Comparison of ENCODE assay signal across 9 cellular contexts in the genomic region with DNA sequence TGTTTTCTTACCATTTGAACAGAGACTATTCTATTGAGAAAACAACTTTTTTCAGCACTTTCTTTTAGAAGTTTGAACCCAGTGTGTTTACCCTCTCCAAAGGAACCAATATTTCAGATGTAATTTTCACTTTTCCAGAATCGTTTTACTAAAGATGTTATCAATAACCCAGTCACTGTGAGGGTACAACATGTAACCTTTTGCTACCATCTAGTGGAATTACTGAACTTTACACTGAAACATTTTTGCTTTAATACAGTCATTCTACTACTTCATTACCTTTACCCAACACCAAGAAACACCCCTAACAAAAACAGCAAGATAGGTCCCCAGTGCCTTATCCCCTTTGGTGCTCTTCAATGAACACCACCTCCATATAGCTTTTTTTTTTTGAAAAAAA. TPM values are rescaled to one million over a fixed set of nuclear protein-coding genes. Genes with fewer than 3 reads are reported as not detected.
DNase-seq lines count a peak whose midpoint lies in the region; ATAC-seq, FAIRE-seq and TF ChIP-seq lines count a peak whose summit lies in the region.
"Had no signal": no experiment of that assay in that cellular context is flagged by ENCODE, and none has a peak within 500 bp of the region (broad histone marks: within the 10 kb centered on the region; RNA-seq: fewer than 3 reads in every experiment).

No MANE protein-coding gene starts in this region.

- no peak overlapping the region for H3K4me3 ChIP-seq in HCT116 (replicated peaks in 1 of 2; ENCODE audit: low read depth in 1 of 2, low read length in 2 of 2)
- H3K4me3 ChIP-seq: vagina had no signal

- RAD21 ChIA-PET in HCT116 (lab: Charles Lee; ENCODE audit: low non-redundant PET in 1 of 2, low total read pairs in 2 of 2, uncharacterized antibody in 2 of 2, unreplicated experiment in 2 of 2) = no interaction called here

- no peak for TF ChIP-seq POLR2A in HCT116 (IDR thresholded peaks at IDR 0.05; ENCODE audit: borderline replicate concordance, extremely low read depth, insufficient read depth, insufficient read length)

- no peaks in the 10 kb centered on the region for H3K9me2 ChIP-seq in HCT116 (ENCODE audit: insufficient read depth)

- POLR2A ChIA-PET in HCT116 (lab: Charles Lee) = no interaction called here
- POLR2A ChIA-PET in naive thymus-derived CD8-positive, alpha-beta T cell (lab: Charles Lee) = no interaction called here

- intact Hi-C loops in HCT116 (cut with micrococcal nuclease) = loop anchor here (5.0 kb wide), 1 partner anchor 1647 kb away; no protein-coding TSS in a partner anchor

- H3K9me3 Mint-ChIP-seq in naive thymus-derived CD8-positive, alpha-beta T cell = peaks cover 0 to 6% (median 0%) of the 10 kb centered on the region in 9 donors
- H3K9me3 Mint-ChIP-seq in endothelial cell (ENCODE audit: unreplicated experiment) = no peaks in the 10 kb centered on the region

- no peak overlapping the region for H3K4me3 Mint-ChIP-seq in naive thymus-derived CD8-positive, alpha-beta T cell
- H3K4me3 Mint-ChIP-seq in endothelial cell (ENCODE audit: unreplicated experiment) = no peak overlapping the region

- no peaks in the 10 kb centered on the region for H4K20me1 ChIP-seq in HCT116 (ENCODE audit: insufficient read depth)

- TF ChIP-seq CTCF in D721Med (IDR thresholded peaks at IDR 0.05; ENCODE audit: insufficient read depth, missing control alignments) (peak; percentile 2), HCT116 (IDR thresholded peaks at IDR 0.05 in 2 of 3, conservative IDR thresholded peaks at IDR 0.05 in 1 of 3; ENCODE audit: borderline replicate concordance in 1 of 3, insufficient read depth in 1 of 3, low read depth in 2 of 3, low read length in 2 of 3) (peak; percentile 3 to 41 (median 10); a peak in 2 of 6 replicates), foreskin keratinocyte (conservative IDR thresholded peaks at IDR 0.05) (peak; percentile 48), endothelial cell (IDR thresholded peaks at IDR 0.05; ENCODE audit: unreplicated experiment) (no peak)

- H3K27ac ChIP-seq in HCT116 (ENCODE audit: low read depth, low read length) = no peak overlapping the region
- H3K27ac ChIP-seq in foreskin keratinocyte = no peak overlapping the region
- H3K27ac ChIP-seq: vagina had no signal

- no TSS peak for BruUV-seq in HCT116 (replicated peaks; lab: Mats Ljungman, UMichigan)

- no peaks in the 10 kb centered on the region for H3K36me3 Mint-ChIP-seq in naive thymus-derived CD8-positive, alpha-beta T cell
- no peaks in the 10 kb centered on the region for H3K36me3 Mint-ChIP-seq in endothelial cell (ENCODE audit: low read depth, unreplicated experiment)

- in situ Hi-C loops in SK-MEL-5 (cut with HindIII; ENCODE audit: low pct_unique_long_range_greater_than_20kb, low sequenced_read_pairs) = no loop called here

- H3K79me2 ChIP-seq in HCT116 (ENCODE audit: insufficient read depth, low read length) = no peaks in the 10 kb centered on the region

- CTCF ChIA-PET in HCT116 (lab: Charles Lee) = no interaction called here

- H3K9ac ChIP-seq in HCT116 (ENCODE audit: low read length) = no peak overlapping the region

- H3K4me1 Mint-ChIP-seq in naive thymus-derived CD8-positive, alpha-beta T cell = no peaks in the 10 kb centered on the region
- H3K4me1 Mint-ChIP-seq in endothelial cell (ENCODE audit: unreplicated experiment) = no peaks in the 10 kb centered on the region

- DNase-seq in D721Med (ENCODE audit: insufficient read length, low spot score) (no peak), HCT116 (ENCODE audit: low read depth, low spot score) (no peak), SK-MEL-5 (ENCODE audit: low read depth, low spot score) (peak; percentile 20), foreskin keratinocyte (peak in 1 of 2 donors; percentile 0), endothelial cell (ENCODE audit: low spot score) (no peak), SHP77 (lab: John Stamatoyannopoulos, UW) (no peak)
- DNase-seq in naive thymus-derived CD8-positive, alpha-beta T cell = no peak

- no peak overlapping the region for H3K4me2 ChIP-seq in HCT116 (ENCODE audit: low read length)

- H3K27me3 ChIP-seq in HCT116 (ENCODE audit: insufficient read depth, low read length) = no peaks in the 10 kb centered on the region
- H3K27me3 ChIP-seq in foreskin keratinocyte = no peaks in the 10 kb centered on the region
- H3K27me3 ChIP-seq: vagina had no signal

- TF ChIP-seq RAD21 in HCT116 (IDR thresholded peaks at IDR 0.05; ENCODE audit: low read depth) = peak; percentile 59

- no peak overlapping the region for H3K27ac Mint-ChIP-seq in naive thymus-derived CD8-positive, alpha-beta T cell
- H3K27ac Mint-ChIP-seq in endothelial cell (ENCODE audit: unreplicated experiment) = no peak overlapping the region

- no peaks in the 10 kb centered on the region for H3K36me3 ChIP-seq in HCT116 (ENCODE audit: control insufficient read depth in 1 of 2, insufficient read depth in 2 of 2, low read length in 2 of 2)
- H3K36me3 ChIP-seq: vagina had no signal

- ATAC-seq in HCT116 (peak; percentile 52; the same call in 1 of the 2 replicates), foreskin keratinocyte (no peak), GM18868 (IDR thresholded peaks at IDR 0.05; ENCODE audit: unreplicated experiment) (no peak)
- ATAC-seq in naive thymus-derived CD8-positive, alpha-beta T cell = no peak

- H3K27me3 Mint-ChIP-seq in naive thymus-derived CD8-positive, alpha-beta T cell = peaks cover 0 to 1% (median 0%) of the 10 kb centered on the region in 5 donors
- H3K27me3 Mint-ChIP-seq in endothelial cell (ENCODE audit: unreplicated experiment) = no peaks in the 10 kb centered on the region

- no peaks in the 10 kb centered on the region for H3K9me3 ChIP-seq in HCT116 (ENCODE audit: control insufficient read depth in 1 of 2, insufficient read depth in 1 of 2, low read depth in 1 of 2, low read length in 2 of 2)
- H3K9me3 ChIP-seq: vagina had no signal

- no peaks in the 10 kb centered on the region for H3K4me1 ChIP-seq in HCT116 (ENCODE audit: control insufficient read depth in 1 of 2, insufficient read depth in 2 of 2, low read length in 2 of 2)
- no peaks in the 10 kb centered on the region for H3K4me1 ChIP-seq in foreskin keratinocyte
- H3K4me1 ChIP-seq: vagina had no signal

- H2AFZ ChIP-seq in HCT116 (ENCODE audit: low read depth, low read length, poor library complexity, severe bottlenecking) = no peak overlapping the region

- FAIRE-seq in D721Med (lab: Jason Lieb, UNC) = peak; percentile 21

TF ChIP-seq in HCT116, 20 proteins besides CTCF, POLR2A, EP300 and RAD21:
- TF ChIP-seq SP1 (IDR thresholded peaks at IDR 0.05; ENCODE audit: low read depth) = no peak
- TF ChIP-seq ZFX (IDR thresholded peaks at IDR 0.05) = no peak
- TF ChIP-seq ZNF274 (IDR thresholded peaks at IDR 0.05; ENCODE audit: low read depth, low read length) = no peak
- no peak for TF ChIP-seq SIN3A (IDR thresholded peaks at IDR 0.05; ENCODE audit: low read depth)

RNA-seq across cellular contexts. Expression of gene PRDX4, which starts 33.1 kb away (rescaled TPM):
- total RNA-seq in HCT116 (2021; ENCODE audit: unreplicated experiment) (122 TPM), foreskin keratinocyte (106 and 109 TPM in 2 replicates), endothelial cell (ENCODE audit: unreplicated experiment) (74.6 TPM)
- 127 and 152 TPM in 2 replicates for polyA plus RNA-seq in HCT116 (2012)
- 411 and 415 TPM in 2 replicates for total RNA-seq in SK-MEL-5 (2014; rRNA removed; shearing (Covaris generic))
- 402 and 471 TPM in 2 replicates for polyA plus RNA-seq in SK-MEL-5 (2015; cell fraction: cytosol; rRNA removed)
- 40.9 and 57.7 TPM in 2 replicates for polyA plus RNA-seq in SK-MEL-5 (2015; cell fraction: nucleus; rRNA removed)
- 136 and 140 TPM in 2 replicates for polyA plus RNA-seq in foreskin keratinocyte
- 1 to 10 TPM; 9.0 to 9.9 TPM for total RNA-seq in naive thymus-derived CD8-positive, alpha-beta T cell
- 10 to 100 TPM; 33.0 to 45.1 (median 44.3) TPM for polyA plus RNA-seq in naive thymus-derived CD8-positive, alpha-beta T cell
